Comparison of ENCODE assay signal across 8 cellular contexts in genomic region chr16:84514874-84515835, GRCh38. TPM values are rescaled to one million over a fixed set of nuclear protein-coding genes. Genes with fewer than 3 reads are reported as not detected.
A peak's percentile ranks its signal among the peaks of the same experiment; 100 is the strongest.
DNase-seq lines count a peak whose midpoint lies in the region; ATAC-seq lines count a peak whose summit lies in the region.

No MANE protein-coding gene starts in this region.

- POLR2A ChIA-PET in activated CD4-positive, alpha-beta T cell treated with anti-CD3 and anti-CD28 coated beads for 36 hours (lab: Charles Lee) = interaction anchor here (0.6 to 2.1 kb wide), 5 partner anchors 10 to 334 kb away, joined by 3 to 7 read pairs (median 4); partner anchors contain the start of genes COTL1 and MEAK7

- peak overlapping the region; percentile 11 for H3K4me3 Mint-ChIP-seq in activated CD4-positive, alpha-beta T cell treated with anti-CD3 and anti-CD28 coated beads for 36 hours

- no peaks in the 10 kb centered on the region for H3K36me3 Mint-ChIP-seq in activated CD4-positive, alpha-beta T cell treated with anti-CD3 and anti-CD28 coated beads for 36 hours (ENCODE audit: low read depth)

- peak; percentile 78 for DNase-seq in DMS53 (lab: John Stamatoyannopoulos, UW)
- DNase-seq in HuH-7 (ENCODE audit: low spot score) = peak; percentile 37
- peak; percentile 90 for DNase-seq in activated CD4-positive, alpha-beta T cell treated with anti-CD3 and anti-CD28 coated beads for 36 hours
- DNase-seq in stimulated activated CD8-positive, alpha-beta memory T cell treated with anti-CD3 and anti-CD28 coated beads, Interleukin-12 subunit alpha, Interleukin-12 subunit beta, amount 100 ng/mL, for 4 hours (ENCODE audit: low read depth) = peak; percentile 63
- no peak for DNase-seq in NCI-H446 treated with DMSO at 0.1 percent for 48 hours (lab: John Stamatoyannopoulos, UW)
- no peak for DNase-seq in COLO829 (ENCODE audit: low spot score)

- intact Hi-C loops in activated CD4-positive, alpha-beta T cell treated with anti-CD3 and anti-CD28 coated beads for 36 hours (cut with DNase I, micrococcal nuclease) = loop anchor here (1.0 to 10.0 kb wide), 8 partner anchors 9 to 512 kb away; partner anchors contain the start of genes KIAA0513 (in 2 of the 2) and COTL1 (in 1 of the 2)

- no peaks in the 10 kb centered on the region for H3K9me3 Mint-ChIP-seq in activated CD4-positive, alpha-beta T cell treated with anti-CD3 and anti-CD28 coated beads for 36 hours (ENCODE audit: low read depth)

- H3K27me3 Mint-ChIP-seq in activated CD4-positive, alpha-beta T cell treated with anti-CD3 and anti-CD28 coated beads for 36 hours = no peaks in the 10 kb centered on the region

- ATAC-seq in GM21381 (IDR thresholded peaks at IDR 0.05; ENCODE audit: unreplicated experiment) (peak; percentile 95), esophagus mucosa (peak; percentile 52)
- peak; percentile 87 for ATAC-seq in activated CD4-positive, alpha-beta T cell treated with anti-CD3 and anti-CD28 coated beads for 36 hours

- CTCF ChIA-PET in activated CD4-positive, alpha-beta T cell treated with anti-CD3 and anti-CD28 coated beads for 36 hours (lab: Charles Lee) = interaction anchor here (0.6 to 5.9 kb wide), 6 partner anchors 10 to 328 kb away, joined by 3 to 76 read pairs (median 4); partner anchors contain the start of genes CRISPLD2 and TAF1C

- H3K4me1 Mint-ChIP-seq in activated CD4-positive, alpha-beta T cell treated with anti-CD3 and anti-CD28 coated beads for 36 hours = peaks cover 79% of the 10 kb centered on the region

- peak overlapping the region; percentile 97 for H3K27ac Mint-ChIP-seq in activated CD4-positive, alpha-beta T cell treated with anti-CD3 and anti-CD28 coated beads for 36 hours

RNA-seq across cellular contexts. Expression of gene MEAK7, which starts 10.7 kb away (rescaled TPM):
- 10 to 100 TPM in 1 of 2 experiments, 1 to 10 TPM in 1; 8.9 to 10.6 TPM for total RNA-seq in activated CD4-positive, alpha-beta T cell treated with anti-CD3 and anti-CD28 coated beads for 36 hours
- total RNA-seq in esophagus mucosa = 58.3 TPM

Comparison
In these comparisons a context has a peak if more than half of its experiments do, and no peak if none do; other contexts are left out.
1. DNase-seq: peak in DMS53 (single experiment), HuH-7 (single experiment), activated CD4-positive, alpha-beta T cell treated with anti-CD3 and anti-CD28 coated beads for 36 hours (single experiment) and stimulated activated CD8-positive, alpha-beta memory T cell treated with anti-CD3 and anti-CD28 coated beads, Interleukin-12 subunit alpha, Interleukin-12 subunit beta, amount 100 ng/mL, for 4 hours (single experiment); none in NCI-H446 treated with DMSO at 0.1 percent for 48 hours (single experiment) and COLO829 (single experiment).
2. Peak in every context shown above with its lines, with median percentiles within 50 percentile points of each other: ATAC-seq.